Comparison of ENCODE assay signal across 14 cellular contexts in genomic region chr10:23693398-23693797, GRCh38.
DNase-seq lines count a peak whose midpoint lies in the region; ATAC-seq lines count a peak whose summit lies in the region.
"Had no signal": no experiment of that assay in that cellular context is flagged by ENCODE, and none has a peak within 500 bp of the region (broad histone marks: within the 10 kb centered on the region; RNA-seq: fewer than 3 reads in every experiment).

No MANE protein-coding gene starts in this region.

- no peaks in the 10 kb centered on the region for H3K9me3 ChIP-seq in iPS-15b (ENCODE audit: control insufficient read depth, insufficient read depth, low read length)
- H3K9me3 ChIP-seq: neutrophil had no signal

- peak overlapping the region; percentile 64 for H3K4me3 ChIP-seq in iPS-15b (ENCODE audit: low read depth, low read length)

- H3K4me3 Mint-ChIP-seq in activated CD8-positive, alpha-beta memory T cell treated with anti-CD3 and anti-CD28 coated beads, Interleukin-2, amount 10 ng/mL, durations not matched to agents 7 days and 5 days: no peak overlapping the region

- no peaks in the 10 kb centered on the region for H3K36me3 ChIP-seq in iPS-15b (ENCODE audit: control insufficient read depth, insufficient read depth, low read length)
- H3K36me3 ChIP-seq: neutrophil had no signal

- H3K27me3 ChIP-seq in iPS-15b (ENCODE audit: control insufficient read depth, insufficient read depth, low read length): peaks cover 94% of the 10 kb centered on the region

- no peak overlapping the region for H3K27ac Mint-ChIP-seq in activated CD8-positive, alpha-beta memory T cell treated with anti-CD3 and anti-CD28 coated beads, Interleukin-2, amount 10 ng/mL, durations not matched to agents 7 days and 5 days

- H3K9me3 Mint-ChIP-seq in activated CD8-positive, alpha-beta memory T cell treated with anti-CD3 and anti-CD28 coated beads, Interleukin-2, amount 10 ng/mL, durations not matched to agents 7 days and 5 days (ENCODE audit: low read depth): no peaks in the 10 kb centered on the region

- CTCF ChIA-PET in activated CD8-positive, alpha-beta memory T cell treated with anti-CD3 and anti-CD28 coated beads, Interleukin-2, amount 10 ng/mL, durations not matched to agents 7 days and 5 days (lab: Charles Lee): interaction anchor here (0.5 kb wide), 1 partner anchor 16 kb away, joined by 3 read pairs; no protein-coding TSS in a partner anchor

- no peaks in the 10 kb centered on the region for H3K36me3 Mint-ChIP-seq in activated CD8-positive, alpha-beta memory T cell treated with anti-CD3 and anti-CD28 coated beads, Interleukin-2, amount 10 ng/mL, durations not matched to agents 7 days and 5 days

- no peak overlapping the region for H3K9ac ChIP-seq in iPS-15b (ENCODE audit: low read depth, low read length)

- H3K4me1 ChIP-seq in iPS-15b (ENCODE audit: control insufficient read depth, insufficient read depth, low read length): no peaks in the 10 kb centered on the region

- ATAC-seq in activated CD8-positive, alpha-beta memory T cell treated with anti-CD3 and anti-CD28 coated beads, Interleukin-2, amount 10 ng/mL, durations not matched to agents 7 days and 5 days: no peak
- no peak for ATAC-seq in GM19023 (IDR thresholded peaks at IDR 0.05; ENCODE audit: unreplicated experiment)

- peak; percentile 63 for DNase-seq in activated CD8-positive, alpha-beta memory T cell treated with anti-CD3 and anti-CD28 coated beads, Interleukin-2, amount 50 U/mL, for 48 hours
- DNase-seq in activated CD8-positive, alpha-beta memory T cell treated with anti-CD3 and anti-CD28 coated beads, Interleukin-2, amount 10 ng/mL, durations not matched to agents 7 days and 5 days: no peak
- peak; percentile 24 for DNase-seq in NOMO-1 treated with dmso at 0.1 percent for 144 hours (lab: John Stamatoyannopoulos, UW; ENCODE audit: unreplicated experiment)
- peak; percentile 74 for DNase-seq in retina
- no peak for DNase-seq in foreskin melanocyte
- no peak for DNase-seq in GM19240 (ENCODE audit: insufficient read length, low spot score)
- DNase-seq: effector CD8-positive, alpha-beta T cell; GDM1; hippocampal formation; KBM-7; stimulated activated CD4-positive, alpha-beta T cell treated with anti-CD3 and anti-CD28 coated beads, Interleukin-2, amount 100 ng/mL, for 48 hours had no signal

- H3K4me1 Mint-ChIP-seq in activated CD8-positive, alpha-beta memory T cell treated with anti-CD3 and anti-CD28 coated beads, Interleukin-2, amount 10 ng/mL, durations not matched to agents 7 days and 5 days: no peaks in the 10 kb centered on the region

- H3K27me3 Mint-ChIP-seq in activated CD8-positive, alpha-beta memory T cell treated with anti-CD3 and anti-CD28 coated beads, Interleukin-2, amount 10 ng/mL, durations not matched to agents 7 days and 5 days: peaks cover 46% of the 10 kb centered on the region

Comparison
In these comparisons a context has a peak if more than half of its experiments do, and no peak if none do; other contexts are left out.
1. DNase-seq: peak in activated CD8-positive, alpha-beta memory T cell treated with anti-CD3 and anti-CD28 coated beads, Interleukin-2, amount 50 U/mL, for 48 hours (single experiment), NOMO-1 treated with dmso at 0.1 percent for 144 hours (single experiment) and retina (single experiment); none in activated CD8-positive, alpha-beta memory T cell treated with anti-CD3 and anti-CD28 coated beads, Interleukin-2, amount 10 ng/mL, durations not matched to agents 7 days and 5 days (single experiment), foreskin melanocyte (single experiment) and GM19240 (single experiment).